Comparison of ENCODE assay signal across 8 cellular contexts in the genomic region with DNA sequence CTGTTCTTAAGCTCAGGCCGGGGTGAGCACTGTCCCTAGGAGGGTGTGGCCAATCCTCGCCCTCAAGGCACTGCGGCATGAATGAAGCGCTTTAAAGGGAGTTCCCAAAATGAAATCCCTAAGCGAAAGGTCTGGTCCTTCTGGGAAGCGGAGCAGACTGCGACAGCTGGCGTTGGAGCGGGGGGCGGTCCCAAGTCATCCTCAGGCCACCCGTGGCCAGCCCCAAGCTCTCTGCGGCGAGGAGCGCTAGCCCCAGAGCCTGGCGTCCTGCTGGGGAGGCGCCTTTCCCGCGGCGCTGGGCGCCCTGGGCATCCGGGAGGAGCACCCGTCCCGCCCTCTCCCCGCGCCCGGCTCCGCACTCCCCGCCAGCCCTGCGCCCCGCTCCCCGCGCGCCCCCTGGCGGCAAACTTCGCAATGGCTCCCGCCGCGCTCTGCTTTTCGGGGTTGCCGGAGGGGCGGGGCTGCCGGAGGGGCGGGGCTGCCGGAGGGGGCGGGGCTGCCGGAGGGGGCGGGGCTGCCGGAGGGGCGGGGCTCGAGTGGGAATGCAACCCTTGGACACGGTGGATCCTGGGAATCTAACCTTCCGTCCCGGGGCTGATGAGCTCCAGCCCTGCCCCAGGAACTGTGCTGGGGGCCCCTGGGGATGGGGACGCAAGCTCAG. TPM values are rescaled to one million over a fixed set of nuclear protein-coding genes. Genes with fewer than 3 reads are reported as not detected.
A peak's percentile ranks its signal among the peaks of the same experiment; 100 is the strongest.
DNase-seq lines count a peak whose midpoint lies in the region; ATAC-seq and TF ChIP-seq lines count a peak whose summit lies in the region.

No MANE protein-coding gene starts in this region.

- TF ChIP-seq CTCF in liver (IDR thresholded peaks at IDR 0.05; ENCODE audit: low read depth, low read length, missing input control): peak; percentile 75

- peaks cover 7% of the 10 kb centered on the region for H3K36me3 Mint-ChIP-seq in activated CD4-positive, alpha-beta T cell treated with anti-CD3 and anti-CD28 coated beads, Interleukin-2, amount 10 ng/mL, durations not matched to agents 24 days and 14 days (ENCODE audit: low read depth)

- peaks cover 0 to 2% (median 0%) of the 10 kb centered on the region in 4 donors for H3K27me3 ChIP-seq in liver (ENCODE audit: control insufficient read depth in 4 of 4, insufficient read depth in 4 of 4, low read length in 3 of 4)

- peaks cover 6 to 19% (median 13%) of the 10 kb centered on the region in 4 donors for H3K4me1 ChIP-seq in liver (ENCODE audit: control insufficient read depth in 4 of 4, insufficient read depth in 4 of 4, low read length in 3 of 4)

- peak; percentile 62 for ATAC-seq in HG03196 (IDR thresholded peaks at IDR 0.05; ENCODE audit: unreplicated experiment)

- H3K27ac ChIP-seq in liver (ENCODE audit: low read depth in 1 of 2, low read length in 2 of 2): peak overlapping the region in 1 of 2 donors; percentile 41

- peaks cover 15% of the 10 kb centered on the region for H3K9me3 Mint-ChIP-seq in activated CD4-positive, alpha-beta T cell treated with anti-CD3 and anti-CD28 coated beads, Interleukin-2, amount 10 ng/mL, durations not matched to agents 24 days and 14 days

- DNase-seq in NCI-H2029 (lab: John Stamatoyannopoulos, UW): peak; percentile 26
- no peak for DNase-seq in NCI-H2029 treated with DMSO at 0.1 percent for 48 hours (lab: John Stamatoyannopoulos, UW)
- DNase-seq in NCI-H524 (lab: John Stamatoyannopoulos, UW): peak; percentile 93 to 96
- DNase-seq in activated CD4-positive, alpha-beta T cell treated with anti-CD3 and anti-CD28 coated beads, Interleukin-2, amount 10 ng/mL, durations not matched to agents 24 days and 14 days: peak; percentile 99
- peak; percentile 77 for DNase-seq in dedifferentiated amniotic fluid mesenchymal stem cell (ENCODE audit: extremely low spot score)
- DNase-seq in stimulated activated CD4-positive, alpha-beta T cell treated with anti-CD3 and anti-CD28 coated beads, Interleukin-4, amount 100 ng/mL, for 1 hour: peak; percentile 96

- peak; percentile 67 to 71 for TF ChIP-seq RAD21 in liver (IDR thresholded peaks at IDR 0.05)

- H3K4me3 Mint-ChIP-seq in activated CD4-positive, alpha-beta T cell treated with anti-CD3 and anti-CD28 coated beads, Interleukin-2, amount 10 ng/mL, durations not matched to agents 24 days and 14 days: peak overlapping the region; percentile 90

- no peaks in the 10 kb centered on the region for H3K36me3 ChIP-seq in liver (ENCODE audit: control insufficient read depth in 4 of 4, insufficient read depth in 3 of 4, low read depth in 1 of 4, low read length in 3 of 4)

- peaks cover 11% of the 10 kb centered on the region for H3K4me1 Mint-ChIP-seq in activated CD4-positive, alpha-beta T cell treated with anti-CD3 and anti-CD28 coated beads, Interleukin-2, amount 10 ng/mL, durations not matched to agents 24 days and 14 days

- H3K9me3 ChIP-seq in liver (ENCODE audit: control insufficient read depth in 4 of 4, low read length in 3 of 4): no peaks in the 10 kb centered on the region

- no peak overlapping the region for H3K9ac ChIP-seq in liver (ENCODE audit: low read depth in 1 of 2, low read length in 2 of 2)

- H3K4me3 ChIP-seq in liver (ENCODE audit: low read depth in 1 of 3, low read length in 3 of 3): peak overlapping the region in 2 of 3 donors; percentile 24 to 66

- intact Hi-C loops in activated CD4-positive, alpha-beta T cell treated with anti-CD3 and anti-CD28 coated beads, Interleukin-2, amount 10 ng/mL, durations not matched to agents 24 days and 14 days (cut with micrococcal nuclease): loop anchor here (1.0 to 2.0 kb wide), 4 partner anchors 26 to 102 kb away; a partner anchor contains a TSS

- H3K27ac Mint-ChIP-seq in activated CD4-positive, alpha-beta T cell treated with anti-CD3 and anti-CD28 coated beads, Interleukin-2, amount 10 ng/mL, durations not matched to agents 24 days and 14 days: no peak overlapping the region

- peaks cover 32% of the 10 kb centered on the region for H3K27me3 Mint-ChIP-seq in activated CD4-positive, alpha-beta T cell treated with anti-CD3 and anti-CD28 coated beads, Interleukin-2, amount 10 ng/mL, durations not matched to agents 24 days and 14 days

- WGBS in liver: 1% methylated on average over 54 of the region's 54 CpGs

TF ChIP-seq in liver, 16 proteins besides CTCF, POLR2A, EP300 and RAD21:
- TF ChIP-seq, protein P1, sequence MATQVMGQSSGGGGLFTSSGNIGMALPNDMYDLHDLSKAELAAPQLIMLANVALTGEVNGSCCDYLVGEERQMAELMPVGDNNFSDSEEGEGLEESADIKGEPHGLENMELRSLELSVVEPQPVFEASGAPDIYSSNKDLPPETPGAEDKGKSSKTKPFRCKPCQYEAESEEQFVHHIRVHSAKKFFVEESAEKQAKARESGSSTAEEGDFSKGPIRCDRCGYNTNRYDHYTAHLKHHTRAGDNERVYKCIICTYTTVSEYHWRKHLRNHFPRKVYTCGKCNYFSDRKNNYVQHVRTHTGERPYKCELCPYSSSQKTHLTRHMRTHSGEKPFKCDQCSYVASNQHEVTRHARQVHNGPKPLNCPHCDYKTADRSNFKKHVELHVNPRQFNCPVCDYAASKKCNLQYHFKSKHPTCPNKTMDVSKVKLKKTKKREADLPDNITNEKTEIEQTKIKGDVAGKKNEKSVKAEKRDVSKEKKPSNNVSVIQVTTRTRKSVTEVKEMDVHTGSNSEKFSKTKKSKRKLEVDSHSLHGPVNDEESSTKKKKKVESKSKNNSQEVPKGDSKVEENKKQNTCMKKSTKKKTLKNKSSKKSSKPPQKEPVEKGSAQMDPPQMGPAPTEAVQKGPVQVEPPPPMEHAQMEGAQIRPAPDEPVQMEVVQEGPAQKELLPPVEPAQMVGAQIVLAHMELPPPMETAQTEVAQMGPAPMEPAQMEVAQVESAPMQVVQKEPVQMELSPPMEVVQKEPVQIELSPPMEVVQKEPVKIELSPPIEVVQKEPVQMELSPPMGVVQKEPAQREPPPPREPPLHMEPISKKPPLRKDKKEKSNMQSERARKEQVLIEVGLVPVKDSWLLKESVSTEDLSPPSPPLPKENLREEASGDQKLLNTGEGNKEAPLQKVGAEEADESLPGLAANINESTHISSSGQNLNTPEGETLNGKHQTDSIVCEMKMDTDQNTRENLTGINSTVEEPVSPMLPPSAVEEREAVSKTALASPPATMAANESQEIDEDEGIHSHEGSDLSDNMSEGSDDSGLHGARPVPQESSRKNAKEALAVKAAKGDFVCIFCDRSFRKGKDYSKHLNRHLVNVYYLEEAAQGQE (IDR thresholded peaks at IDR 0.05): no peak
- TF ChIP-seq RXRA (IDR thresholded peaks at IDR 0.05) (no peak), GABPA (IDR thresholded peaks at IDR 0.05 in 1 of 2, conservative IDR thresholded peaks at IDR 0.05 in 1 of 2) (no peak), TAF1 (conservative IDR thresholded peaks at IDR 0.05) (no peak), FOXA1 (IDR thresholded peaks at IDR 0.05) (no peak), NR2F2 (IDR thresholded peaks at IDR 0.05) (no peak), JUND (IDR thresholded peaks at IDR 0.05) (no peak), FOXA2 (IDR thresholded peaks at IDR 0.05) (no peak), HNF4A (conservative IDR thresholded peaks at IDR 0.05) (no peak), EGR1 (IDR thresholded peaks at IDR 0.05; ENCODE audit: low read depth in 2 of 2) (no peak), SP1 (IDR thresholded peaks at IDR 0.05) (no peak), YY1 (IDR thresholded peaks at IDR 0.05) (no peak), HNF4G (IDR thresholded peaks at IDR 0.05) (no peak)
- TF ChIP-seq, protein P2, sequence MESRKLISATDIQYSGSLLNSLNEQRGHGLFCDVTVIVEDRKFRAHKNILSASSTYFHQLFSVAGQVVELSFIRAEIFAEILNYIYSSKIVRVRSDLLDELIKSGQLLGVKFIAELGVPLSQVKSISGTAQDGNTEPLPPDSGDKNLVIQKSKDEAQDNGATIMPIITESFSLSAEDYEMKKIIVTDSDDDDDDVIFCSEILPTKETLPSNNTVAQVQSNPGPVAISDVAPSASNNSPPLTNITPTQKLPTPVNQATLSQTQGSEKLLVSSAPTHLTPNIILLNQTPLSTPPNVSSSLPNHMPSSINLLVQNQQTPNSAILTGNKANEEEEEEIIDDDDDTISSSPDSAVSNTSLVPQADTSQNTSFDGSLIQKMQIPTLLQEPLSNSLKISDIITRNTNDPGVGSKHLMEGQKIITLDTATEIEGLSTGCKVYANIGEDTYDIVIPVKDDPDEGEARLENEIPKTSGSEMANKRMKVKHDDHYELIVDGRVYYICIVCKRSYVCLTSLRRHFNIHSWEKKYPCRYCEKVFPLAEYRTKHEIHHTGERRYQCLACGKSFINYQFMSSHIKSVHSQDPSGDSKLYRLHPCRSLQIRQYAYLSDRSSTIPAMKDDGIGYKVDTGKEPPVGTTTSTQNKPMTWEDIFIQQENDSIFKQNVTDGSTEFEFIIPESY (IDR thresholded peaks at IDR 0.05): no peak
- TF ChIP-seq, protein P3, sequence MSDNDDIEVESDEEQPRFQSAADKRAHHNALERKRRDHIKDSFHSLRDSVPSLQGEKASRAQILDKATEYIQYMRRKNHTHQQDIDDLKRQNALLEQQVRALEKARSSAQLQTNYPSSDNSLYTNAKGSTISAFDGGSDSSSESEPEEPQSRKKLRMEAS (IDR thresholded peaks at IDR 0.05): no peak
- TF ChIP-seq, protein P4, sequence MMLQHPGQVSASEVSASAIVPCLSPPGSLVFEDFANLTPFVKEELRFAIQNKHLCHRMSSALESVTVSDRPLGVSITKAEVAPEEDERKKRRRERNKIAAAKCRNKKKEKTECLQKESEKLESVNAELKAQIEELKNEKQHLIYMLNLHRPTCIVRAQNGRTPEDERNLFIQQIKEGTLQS (IDR thresholded peaks at IDR 0.05): no peak

RNA-seq across cellular contexts. Expression of a gene that starts 25.4 kb away (rescaled TPM):
- 4.9 and 5.5 TPM in 2 replicates for total RNA-seq in activated CD4-positive, alpha-beta T cell treated with anti-CD3 and anti-CD28 coated beads, Interleukin-2, amount 10 ng/mL, durations not matched to agents 24 days and 14 days
- 1 to 10 TPM; 5.4 to 9.4 TPM for total RNA-seq in liver
- 1 to 10 TPM; 1.5 to 4.4 TPM for polyA plus RNA-seq in liver

RNA-seq across cellular contexts. Expression of a gene that starts 30.8 kb away (rescaled TPM):
- total RNA-seq in activated CD4-positive, alpha-beta T cell treated with anti-CD3 and anti-CD28 coated beads, Interleukin-2, amount 10 ng/mL, durations not matched to agents 24 days and 14 days: 133 and 143 TPM in 2 replicates
- 100 to 1,000 TPM in 1 of 2 donors, 10 to 100 TPM in 1; 39.2 to 192 TPM for total RNA-seq in liver
- 10 to 100 TPM; 30.6 to 78.2 TPM for polyA plus RNA-seq in liver

RNA-seq across cellular contexts. Expression of a gene that starts 38.7 kb away (rescaled TPM):
- 8.3 and 9.0 TPM in 2 replicates for total RNA-seq in activated CD4-positive, alpha-beta T cell treated with anti-CD3 and anti-CD28 coated beads, Interleukin-2, amount 10 ng/mL, durations not matched to agents 24 days and 14 days
- 10 to 100 TPM in 1 of 2 donors, 1 to 10 TPM in 1; 3.4 to 10.9 TPM for total RNA-seq in liver
- polyA plus RNA-seq in liver: 10 to 100 TPM in 1 of 2 donors, 1 to 10 TPM in 1; 1.5 to 10.1 TPM
